13 cellular contexts compared by ENCODE assay signal in genomic region chr14:99244960-99245340, GRCh38. TPM values are rescaled to one million over a fixed set of nuclear protein-coding genes. Genes with fewer than 3 reads are reported as not detected.
A peak's percentile ranks its signal among the peaks of the same experiment; 100 is the strongest.
DNase-seq lines count a peak whose midpoint lies in the region; ATAC-seq and TF ChIP-seq lines count a peak whose summit lies in the region.
"Had no signal": no experiment of that assay in that cellular context is flagged by ENCODE, and none has a peak within 500 bp of the region (broad histone marks: within the 10 kb centered on the region; RNA-seq: fewer than 3 reads in every experiment).

No MANE protein-coding gene starts in this region.

- peaks cover 13% of the 10 kb centered on the region for H3K36me3 ChIP-seq in CD8-positive, alpha-beta T cell (ENCODE audit: insufficient read depth, low read length)
- H3K36me3 ChIP-seq in Peyer's patch: no peaks in the 10 kb centered on the region
- no peaks in the 10 kb centered on the region for H3K36me3 ChIP-seq in MG63
- no peaks in the 10 kb centered on the region for H3K36me3 ChIP-seq in ovary
- H3K36me3 ChIP-seq: prostate gland had no signal

- no peaks in the 10 kb centered on the region for H3K9me3 Mint-ChIP-seq in CD8-positive, alpha-beta T cell
- no peaks in the 10 kb centered on the region for H3K9me3 Mint-ChIP-seq in endothelial cell (ENCODE audit: unreplicated experiment)
- H3K9me3 Mint-ChIP-seq in nephron progenitor cell: no peaks in the 10 kb centered on the region

- intact Hi-C loops in CD8-positive, alpha-beta T cell (cut with DNase I, micrococcal nuclease): loop anchor here in 1 of 2 experiments (1.0 kb wide), 1 partner anchor 13 kb away; no protein-coding TSS in a partner anchor
- intact Hi-C loops in ovary (cut with DNase I): no loop called here

- POLR2A ChIA-PET in CD8-positive, alpha-beta T cell (lab: Charles Lee): interaction anchor here (58.6 to 63.2 kb wide), 2 partner anchors 2 to 27 kb away, joined by 2179 read pairs; partner anchors contain the start of gene BCL11B

- H3K27me3 Mint-ChIP-seq in CD8-positive, alpha-beta T cell (ENCODE audit: low read depth): no peaks in the 10 kb centered on the region
- H3K27me3 Mint-ChIP-seq in endothelial cell (ENCODE audit: unreplicated experiment) (peaks cover 2% of the 10 kb centered on the region), nephron progenitor cell (ENCODE audit: low read depth, poor library complexity) (peaks cover 94% of the 10 kb centered on the region)

- TF ChIP-seq CTCF in CD8-positive, alpha-beta T cell (IDR thresholded peaks at IDR 0.05): no peak
- no peak for TF ChIP-seq CTCF in Peyer's patch (IDR thresholded peaks at IDR 0.05)
- TF ChIP-seq CTCF in endothelial cell (IDR thresholded peaks at IDR 0.05; ENCODE audit: unreplicated experiment): no peak
- no peak for TF ChIP-seq CTCF in nephron progenitor cell (IDR thresholded peaks at IDR 0.05)
- no peak for TF ChIP-seq CTCF in ovary (IDR thresholded peaks at IDR 0.05)

- TF ChIP-seq POLR2A in Peyer's patch (IDR thresholded peaks at IDR 0.05) (no peak), ovary (IDR thresholded peaks at IDR 0.05) (no peak)

- H3K27me3 ChIP-seq in CD8-positive, alpha-beta T cell (ENCODE audit: insufficient read depth, low read length): no peaks in the 10 kb centered on the region
- no peaks in the 10 kb centered on the region for H3K27me3 ChIP-seq in Peyer's patch
- peaks cover 14% of the 10 kb centered on the region for H3K27me3 ChIP-seq in MG63
- H3K27me3 ChIP-seq in ovary: no peaks in the 10 kb centered on the region

- H3K4me1 Mint-ChIP-seq in CD8-positive, alpha-beta T cell (ENCODE audit: low read depth): peaks cover 87% of the 10 kb centered on the region
- peaks cover 6% of the 10 kb centered on the region for H3K4me1 Mint-ChIP-seq in endothelial cell (ENCODE audit: unreplicated experiment)
- H3K4me1 Mint-ChIP-seq in nephron progenitor cell: peaks cover 71% of the 10 kb centered on the region

- no peak for ATAC-seq in CD8-positive, alpha-beta T cell

- peak overlapping the region; percentile 38 for H3K4me3 ChIP-seq in CD8-positive, alpha-beta T cell (ENCODE audit: low read depth, low read length)
- H3K4me3 ChIP-seq in Peyer's patch (peak overlapping the region in 2 of 4 donors; percentile 34 to 41), MG63 (no peak overlapping the region), ovary (no peak overlapping the region)
- H3K4me3 ChIP-seq: lung, prostate gland had no signal

- no peak for TF ChIP-seq EP300 in ovary (IDR thresholded peaks at IDR 0.05)

- peaks cover 85% of the 10 kb centered on the region for H3K4me1 ChIP-seq in CD8-positive, alpha-beta T cell (ENCODE audit: insufficient read depth, low read length)
- H3K4me1 ChIP-seq in Peyer's patch: peaks cover 0 to 15% (median 0%) of the 10 kb centered on the region in 4 donors
- H3K4me1 ChIP-seq in ovary (ENCODE audit: insufficient read depth): peaks cover 2% of the 10 kb centered on the region

- H3K36me3 Mint-ChIP-seq in CD8-positive, alpha-beta T cell: peaks cover 64% of the 10 kb centered on the region
- H3K36me3 Mint-ChIP-seq in endothelial cell (ENCODE audit: low read depth, unreplicated experiment) (no peaks in the 10 kb centered on the region), nephron progenitor cell (ENCODE audit: low read depth) (no peaks in the 10 kb centered on the region)

- peak overlapping the region; percentile 85 for H3K4me3 Mint-ChIP-seq in CD8-positive, alpha-beta T cell
- H3K4me3 Mint-ChIP-seq in endothelial cell (ENCODE audit: unreplicated experiment): peak overlapping the region; percentile 78
- H3K4me3 Mint-ChIP-seq in nephron progenitor cell: peak overlapping the region; percentile 72

- WGBS in ovary, 3 donors: 67 to 77% (median 76%) methylated on average over 5 of the region's 5 CpGs

- peak overlapping the region; percentile 79 for H3K27ac ChIP-seq in CD8-positive, alpha-beta T cell (ENCODE audit: low read depth, low read length)
- H3K27ac ChIP-seq in Peyer's patch: peak overlapping the region; percentile 57 to 77 (median 66)
- no peak overlapping the region for H3K27ac ChIP-seq in ovary

- CTCF ChIA-PET in CD8-positive, alpha-beta T cell (lab: Charles Lee): interaction anchor here (0.8 to 5.5 kb wide), 10 partner anchors 8 to 1267 kb away, joined by 3 to 40 read pairs (median 4); no protein-coding TSS in a partner anchor

- H3K9me3 ChIP-seq in CD8-positive, alpha-beta T cell (ENCODE audit: low read length): no peaks in the 10 kb centered on the region
- no peaks in the 10 kb centered on the region for H3K9me3 ChIP-seq in Peyer's patch
- H3K9me3 ChIP-seq in MG63: no peaks in the 10 kb centered on the region
- no peaks in the 10 kb centered on the region for H3K9me3 ChIP-seq in ovary
- H3K9me3 ChIP-seq: prostate gland had no signal

- peak overlapping the region; percentile 99 for H3K27ac Mint-ChIP-seq in CD8-positive, alpha-beta T cell
- H3K27ac Mint-ChIP-seq in endothelial cell (ENCODE audit: unreplicated experiment) (no peak overlapping the region), nephron progenitor cell (no peak overlapping the region)

- no peak for DNase-seq in CD8-positive, alpha-beta T cell
- DNase-seq in Peyer's patch (no peak), endothelial cell (ENCODE audit: low spot score) (no peak), nephron progenitor cell (no peak), MG63 (no peak), NCI-H1092 treated with DMSO at 0.1 percent for 48 hours (lab: John Stamatoyannopoulos, UW) (no peak), ovary (no peak), D341Med (ENCODE audit: low spot score) (no peak)
- DNase-seq: NCI-H1092; NCI-H526 treated with DMSO at 0.1 percent for 48 hours; stimulated activated CD4-positive, alpha-beta T cell treated with anti-CD3 and anti-CD28 coated beads, Interleukin-4, amount 100 ng/mL, for 1 hour had no signal

RNA-seq across cellular contexts. Expression of gene BCL11B, which starts 27.0 kb away (rescaled TPM):
- total RNA-seq in CD8-positive, alpha-beta T cell: 100 to 1,000 TPM; 273 to 284 TPM
- 10 to 100 TPM in 2 of 4 donors, 1 to 10 TPM in 2; 7.7 to 10.2 (median 10.0) TPM for total RNA-seq in Peyer's patch
- 1.0 TPM for total RNA-seq in endothelial cell (ENCODE audit: unreplicated experiment)
- total RNA-seq in MG63 (2014; rRNA removed; shearing (Covaris generic); ENCODE audit: low replicate concordance): not detected in 2 replicates
- under 1 TPM; 0.20 to 0.84 (median 0.46) TPM for total RNA-seq in ovary
- polyA plus RNA-seq in ovary: under 1 TPM; 0.08 to 0.33 TPM

Comparison
In these comparisons a context has a peak if more than half of its experiments do, and no peak if none do; other contexts are left out.
1. H3K27ac ChIP-seq: peak in CD8-positive, alpha-beta T cell (single experiment) and Peyer's patch (4 of 4); none in ovary (0 of 2).
2. RNA of gene BCL11B, which starts 27.0 kb away (total RNA-seq): 273 to 284 TPM in CD8-positive, alpha-beta T cell; 7.7 to 10.2 TPM in Peyer's patch, 1.0 TPM in endothelial cell (single experiment), 0.20 to 0.84 TPM in ovary and not detected in MG63; every median in the first group is over 10 times any median in the second.
3. Peak in every context shown above with its lines, with median percentiles within 50 percentile points of each other: H3K4me3 Mint-ChIP-seq.